Comparison of ENCODE assay signal across 8 cellular contexts in the genomic region with DNA sequence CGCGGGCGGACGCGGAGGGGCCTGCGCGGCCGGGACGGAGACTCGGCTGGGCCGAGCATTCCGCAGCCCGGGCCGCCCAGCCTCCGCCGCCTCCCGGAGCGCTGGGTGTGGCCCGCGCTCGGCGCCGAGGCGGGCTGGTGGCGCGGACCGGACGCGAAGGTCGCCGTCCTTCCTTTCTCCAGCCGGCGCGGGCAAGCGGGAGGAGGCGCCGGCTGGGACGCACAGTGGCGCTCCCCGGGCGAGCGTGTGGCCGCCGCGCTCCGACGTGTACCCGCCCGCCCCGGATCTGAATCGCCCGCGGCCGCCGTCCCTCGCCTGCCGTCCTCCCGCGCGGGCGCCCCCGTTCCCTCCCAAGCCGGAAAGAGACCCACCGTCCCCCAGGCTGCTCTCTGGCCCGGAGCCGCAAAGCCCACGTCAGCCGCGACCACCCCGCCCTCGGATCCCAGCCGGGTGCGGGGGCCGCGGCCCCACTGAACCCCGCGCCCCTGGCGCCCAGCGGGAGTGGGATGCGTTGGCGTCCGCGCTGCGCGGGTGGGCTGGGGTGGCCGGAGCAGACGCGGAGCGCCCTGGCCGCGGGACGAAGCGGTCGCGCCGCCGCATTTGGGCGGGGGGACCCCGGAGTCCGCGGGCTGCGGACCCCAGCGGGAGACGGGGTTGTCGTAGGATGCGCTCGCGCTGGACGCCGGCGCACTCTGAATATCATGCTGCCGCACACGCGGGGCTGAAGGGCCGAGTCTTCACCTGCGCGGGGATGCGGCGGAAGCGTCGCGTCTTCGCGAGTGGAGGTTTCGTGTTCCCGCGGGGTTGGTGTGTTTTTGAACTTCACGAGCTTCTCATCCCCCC. TPM values are rescaled to one million over a fixed set of nuclear protein-coding genes. Genes with fewer than 3 reads are reported as not detected.
DNase-seq lines count a peak whose midpoint lies in the region; ATAC-seq and TF ChIP-seq lines count a peak whose summit lies in the region.

No MANE protein-coding gene starts in this region.

- peak overlapping the region; percentile 68 to 92 (median 84) for H3K4me3 Mint-ChIP-seq in naive B cell
- peak overlapping the region; percentile 90 for H3K4me3 Mint-ChIP-seq in type B pancreatic cell

- DNase-seq in NCI-H510A (lab: John Stamatoyannopoulos, UW) (peak; percentile 33), NCI-H510A treated with DMSO at 0.1 percent for 48 hours (lab: John Stamatoyannopoulos, UW) (no peak), HCEC 1CT (peak; percentile 55), NAMALWA (ENCODE audit: low spot score) (peak; percentile 26), activated T-cell treated with anti-CD3 and anti-CD28 coated beads for 48 hours (ENCODE audit: low read depth) (peak; percentile 28), naive B cell (peak; percentile 5), type B pancreatic cell (ENCODE audit: extremely low spot score, unreplicated experiment) (peak; percentile 74)

- H3K9me3 Mint-ChIP-seq in naive B cell, result no peaks in the 10 kb centered on the region
- peaks cover 6% of the 10 kb centered on the region for H3K9me3 Mint-ChIP-seq in type B pancreatic cell

- no peak for TF ChIP-seq CTCF in type B pancreatic cell (conservative IDR thresholded peaks at IDR 0.05)

- ATAC-seq in naive B cell (ENCODE audit: low read depth in 2 of 2), result peak; percentile 32 to 48

- H3K27me3 Mint-ChIP-seq in naive B cell (peaks cover 29 to 48% (median 32%) of the 10 kb centered on the region in 3 donors), type B pancreatic cell (no peaks in the 10 kb centered on the region)

- peak overlapping the region; percentile 90 to 97 for H3K4me3 ChIP-seq in esophagus (ENCODE audit: low read depth in 1 of 2, low read length in 2 of 2)

- H3K36me3 Mint-ChIP-seq in naive B cell, result peaks cover 0 to 15% of the 10 kb centered on the region in 2 donors
- peaks cover 5% of the 10 kb centered on the region for H3K36me3 Mint-ChIP-seq in type B pancreatic cell

- H3K9me3 ChIP-seq in esophagus (ENCODE audit: control insufficient read depth in 2 of 2, insufficient read depth in 1 of 2, low read depth in 1 of 2, low read length in 1 of 2), result no peaks in the 10 kb centered on the region

- peak overlapping the region in 1 of 6 donors; percentile 78 for H3K27ac Mint-ChIP-seq in naive B cell
- H3K27ac Mint-ChIP-seq in type B pancreatic cell, result peak overlapping the region; percentile 90

- peaks cover 0 to 2% of the 10 kb centered on the region in 2 donors for H3K4me1 ChIP-seq in esophagus (ENCODE audit: control insufficient read depth in 2 of 2, insufficient read depth in 2 of 2, low read length in 1 of 2)

- no peaks in the 10 kb centered on the region for H3K27me3 ChIP-seq in esophagus (ENCODE audit: control insufficient read depth in 1 of 2, insufficient read depth in 2 of 2, low read length in 2 of 2)

- H3K36me3 ChIP-seq in esophagus (ENCODE audit: control insufficient read depth in 2 of 2, insufficient read depth in 2 of 2, low read length in 1 of 2), result no peaks in the 10 kb centered on the region

- peaks cover 5 to 11% (median 10%) of the 10 kb centered on the region in 3 donors for H3K4me1 Mint-ChIP-seq in naive B cell
- H3K4me1 Mint-ChIP-seq in type B pancreatic cell (ENCODE audit: unreplicated experiment), result peaks cover 44% of the 10 kb centered on the region

- H3K27ac ChIP-seq in esophagus (ENCODE audit: low read depth in 2 of 2, low read length in 1 of 2), result peak overlapping the region; percentile 93 to 97

- WGBS in esophagus, 2 donors, result 0% methylated on average over 97 to 128 of the region's 128 CpGs

RNA-seq across cellular contexts. Expression of a gene that starts 0.7 kb away (rescaled TPM):
- polyA plus RNA-seq in esophagus, result 10 to 100 TPM; 41.2 to 47.5 TPM
- polyA plus RNA-seq in naive B cell (ENCODE audit: low read depth in 6 of 6), result 1 to 10 TPM in 2 of 6 donors, under 1 TPM in 1, not detected in 3; 0.33 to 2.8 (median 1.2) TPM
- 97.8 and 114 TPM in 2 replicates for total RNA-seq in type B pancreatic cell (ENCODE audit: low replicate concordance)

Comparison
In these comparisons a context has a peak if more than half of its experiments do, and no peak if none do; other contexts are left out.
1. RNA of a gene that starts 0.7 kb away (polyA plus RNA-seq): 41.2 to 47.5 TPM in esophagus; 0.33 to 2.8 TPM in naive B cell; every median in the first group is over 10 times any median in the second.